Comparison of ENCODE assay signal across 18 cellular contexts in genomic region chr19:43606569-43607229, GRCh38. TPM values are rescaled to one million over a fixed set of nuclear protein-coding genes. Genes with fewer than 3 reads are reported as not detected.
A peak's percentile ranks its signal among the peaks of the same experiment; 100 is the strongest.
DNase-seq lines count a peak whose midpoint lies in the region; TF ChIP-seq lines count a peak whose summit lies in the region.
"Had no signal": no experiment of that assay in that cellular context is flagged by ENCODE, and none has a peak within 500 bp of the region (broad histone marks: within the 10 kb centered on the region; RNA-seq: fewer than 3 reads in every experiment).

No MANE protein-coding gene starts in this region.

- WGBS in suprapubic skin: 32% methylated on average over 7 of the region's 7 CpGs

- H3K27me3 ChIP-seq in suprapubic skin: no peaks in the 10 kb centered on the region
- H3K27me3 ChIP-seq: heart left ventricle, uterus had no signal

- H3K4me1 ChIP-seq in suprapubic skin: peaks cover 24% of the 10 kb centered on the region
- H3K4me1 ChIP-seq: uterus had no signal

- H3K9me3 ChIP-seq in suprapubic skin: no peaks in the 10 kb centered on the region
- H3K9me3 ChIP-seq: heart left ventricle, uterus had no signal

- TF ChIP-seq CTCF in glutamatergic neuron (IDR thresholded peaks at IDR 0.05; ENCODE audit: partially characterized antibody, unreplicated experiment): no peak
- TF ChIP-seq CTCF in suprapubic skin (IDR thresholded peaks at IDR 0.05): no peak

- peaks cover 18% of the 10 kb centered on the region for H3K36me3 ChIP-seq in suprapubic skin
- H3K36me3 ChIP-seq: uterus had no signal

- DNase-seq in NCI-H2107 treated with DMSO at 0.1 percent for 48 hours (lab: John Stamatoyannopoulos, UW; ENCODE audit: unreplicated experiment) (peak; percentile 4), NCI-H2107 (lab: John Stamatoyannopoulos, UW) (no peak), glutamatergic neuron (no peak), suprapubic skin (ENCODE audit: low spot score in 2 of 2) (no peak), NCI-H1930 (lab: John Stamatoyannopoulos, UW) (no peak), RPMI8226 (no peak), kidney glomerular epithelial cell (lab: John Stamatoyannopoulos, UW) (no peak)
- no peak for DNase-seq in activated naive CD8-positive, alpha-beta T cell treated with anti-CD3 and anti-CD28 coated beads for 36 hours
- DNase-seq: 8988T; activated B cell treated with CpG ODN at 0.5 μM for 24 hours; activated CD8-positive, alpha-beta memory T cell treated with anti-CD3 and anti-CD28 coated beads, Interleukin-2, amount 50 U/mL, for 4 hours; CD8-positive, alpha-beta memory T cell; heart left ventricle; NCI-H446 treated with DMSO at 0.1 percent for 48 hours; PC-3; T-helper 1 cell; uterus had no signal

- peak overlapping the region; percentile 52 for H3K27ac ChIP-seq in suprapubic skin
- H3K27ac ChIP-seq: heart left ventricle, uterus had no signal

- no peak overlapping the region for H3K4me3 Mint-ChIP-seq in activated naive CD8-positive, alpha-beta T cell treated with anti-CD3 and anti-CD28 coated beads for 36 hours
- no peak overlapping the region for H3K4me3 Mint-ChIP-seq in glutamatergic neuron (ENCODE audit: unreplicated experiment)
- H3K4me3 Mint-ChIP-seq: activated B cell treated with CpG ODN at 0.5 μM for 24 hours; CD8-positive, alpha-beta memory T cell had no signal

- H3K27me3 Mint-ChIP-seq in activated naive CD8-positive, alpha-beta T cell treated with anti-CD3 and anti-CD28 coated beads for 36 hours: no peaks in the 10 kb centered on the region
- H3K27me3 Mint-ChIP-seq in glutamatergic neuron (ENCODE audit: unreplicated experiment): peaks cover 9% of the 10 kb centered on the region
- H3K27me3 Mint-ChIP-seq: activated B cell treated with CpG ODN at 0.5 μM for 24 hours; CD8-positive, alpha-beta memory T cell had no signal

- peak overlapping the region; percentile 7 for H3K27ac Mint-ChIP-seq in activated naive CD8-positive, alpha-beta T cell treated with anti-CD3 and anti-CD28 coated beads for 36 hours
- peak overlapping the region; percentile 48 for H3K27ac Mint-ChIP-seq in glutamatergic neuron (ENCODE audit: unreplicated experiment)
- H3K27ac Mint-ChIP-seq: activated B cell treated with CpG ODN at 0.5 μM for 24 hours had no signal

- H3K4me1 Mint-ChIP-seq in activated naive CD8-positive, alpha-beta T cell treated with anti-CD3 and anti-CD28 coated beads for 36 hours: peaks cover 4% of the 10 kb centered on the region
- H3K4me1 Mint-ChIP-seq in glutamatergic neuron (ENCODE audit: low read depth, unreplicated experiment): no peaks in the 10 kb centered on the region

- no peak for TF ChIP-seq POLR2A in suprapubic skin (IDR thresholded peaks at IDR 0.05)

- TF ChIP-seq EP300 in suprapubic skin (IDR thresholded peaks at IDR 0.05): no peak

- no peak overlapping the region for H3K4me3 ChIP-seq in suprapubic skin
- H3K4me3 ChIP-seq: uterus had no signal

- H3K9me3 Mint-ChIP-seq in activated naive CD8-positive, alpha-beta T cell treated with anti-CD3 and anti-CD28 coated beads for 36 hours: no peaks in the 10 kb centered on the region
- peaks cover 2% of the 10 kb centered on the region for H3K9me3 Mint-ChIP-seq in glutamatergic neuron (ENCODE audit: unreplicated experiment)
- H3K9me3 Mint-ChIP-seq: activated B cell treated with CpG ODN at 0.5 μM for 24 hours; CD8-positive, alpha-beta memory T cell had no signal

- H3K36me3 Mint-ChIP-seq in activated naive CD8-positive, alpha-beta T cell treated with anti-CD3 and anti-CD28 coated beads for 36 hours: peaks cover 2% of the 10 kb centered on the region
- H3K36me3 Mint-ChIP-seq in glutamatergic neuron (ENCODE audit: unreplicated experiment): peaks cover 8% of the 10 kb centered on the region

RNA-seq across cellular contexts. Expression of gene SRRM5, which starts 5.2 kb away (rescaled TPM):
- total RNA-seq in activated naive CD8-positive, alpha-beta T cell treated with anti-CD3 and anti-CD28 coated beads for 36 hours: under 1 TPM; 0.54 to 0.60 TPM
- total RNA-seq in glutamatergic neuron (ENCODE audit: unreplicated experiment): 0.51 TPM
- total RNA-seq in suprapubic skin: 1 to 10 TPM in 1 of 4 donors, not detected in 3; 1.4 TPM
- total RNA-seq: G401 had no signal

RNA-seq across cellular contexts. Expression of gene ZNF576, which starts 10.3 kb away (rescaled TPM):
- 10 to 100 TPM; 11.7 to 14.9 TPM for total RNA-seq in activated naive CD8-positive, alpha-beta T cell treated with anti-CD3 and anti-CD28 coated beads for 36 hours
- total RNA-seq in glutamatergic neuron (ENCODE audit: unreplicated experiment) (15.0 TPM), suprapubic skin (10 to 100 TPM in 3 of 4 donors, 1 to 10 TPM in 1; 9.2 to 20.8 (median 13.7) TPM)

RNA-seq across cellular contexts. Expression of gene IRGQ, which starts 10.8 kb away (rescaled TPM):
- 10 to 100 TPM; 19.8 to 24.6 TPM for total RNA-seq in activated naive CD8-positive, alpha-beta T cell treated with anti-CD3 and anti-CD28 coated beads for 36 hours
- total RNA-seq in glutamatergic neuron (ENCODE audit: unreplicated experiment) (184 TPM), suprapubic skin (10 to 100 TPM; 17.2 to 24.7 (median 19.9) TPM)

RNA-seq across cellular contexts. Expression of gene ZNF428, which starts 12.7 kb away (rescaled TPM):
- 10 to 100 TPM; 16.8 to 19.7 TPM for total RNA-seq in activated naive CD8-positive, alpha-beta T cell treated with anti-CD3 and anti-CD28 coated beads for 36 hours
- total RNA-seq in glutamatergic neuron (ENCODE audit: unreplicated experiment) (139 TPM), suprapubic skin (10 to 100 TPM; 10.6 to 19.3 (median 17.5) TPM)

RNA-seq across cellular contexts. Expression of gene PINLYP, which starts 31.1 kb away (rescaled TPM):
- total RNA-seq in activated naive CD8-positive, alpha-beta T cell treated with anti-CD3 and anti-CD28 coated beads for 36 hours: 10 to 100 TPM; 14.3 to 16.8 TPM
- total RNA-seq in glutamatergic neuron (ENCODE audit: unreplicated experiment) (0.96 TPM), suprapubic skin (10 to 100 TPM in 3 of 4 donors, 1 to 10 TPM in 1; 4.7 to 22.1 (median 10.9) TPM)
